6 cellular contexts compared by ENCODE assay signal in genomic region chr2:2405780-2406179, GRCh38.
"Had no signal": no experiment of that assay in that cellular context is flagged by ENCODE, and none has a peak within 500 bp of the region (broad histone marks: within the 10 kb centered on the region; RNA-seq: fewer than 3 reads in every experiment).

No MANE protein-coding gene starts in this region.

- H3K27ac ChIP-seq: HL-60, KMS-11 had no signal

- H3K9ac ChIP-seq: KMS-11 had no signal

- DNase-seq: IMR-90, KBM-7, KG1 had no signal

- FAIRE-seq: HTR-8/SVneo had no signal

- H3K4me2 ChIP-seq: KMS-11 had no signal
